ENCODE assay signal across 18 cellular contexts in the genomic region with DNA sequence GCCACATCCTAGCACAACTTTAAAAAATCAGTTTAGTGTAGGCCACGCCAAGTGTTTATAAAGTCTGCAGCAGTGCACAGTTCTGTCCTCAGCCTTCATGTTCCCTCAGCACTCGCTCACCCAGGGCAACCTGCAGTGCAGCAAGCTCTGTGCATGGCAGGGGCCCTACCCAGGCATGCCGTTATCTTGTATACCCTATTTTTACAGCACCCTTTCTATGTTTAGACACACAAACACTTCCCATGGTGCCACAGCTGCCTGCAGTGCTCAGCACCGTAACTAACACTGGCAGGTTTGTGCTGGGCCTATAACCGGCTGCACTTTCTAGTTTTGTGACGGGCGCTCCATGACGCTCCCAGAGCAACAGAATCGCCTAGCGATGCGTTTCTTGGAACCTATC.
"Had no signal": no experiment of that assay in that cellular context is flagged by ENCODE, and none has a peak within 500 bp of the region (broad histone marks: within the 10 kb centered on the region; RNA-seq: fewer than 3 reads in every experiment).

No MANE protein-coding gene starts in this region.

- H3K27ac Mint-ChIP-seq: activated B cell treated with CpG ODN at 0.5 μM for 24 hours; activated CD4-positive, alpha-beta memory T cell treated with anti-CD3 and anti-CD28 coated beads, Interleukin-2, amount 10 ng/mL, durations not matched to agents 7 days and 5 days; activated naive CD4-positive, alpha-beta T cell treated with anti-CD3 and anti-CD28 coated beads for 36 hours; activated T-helper 17 cell treated with anti-CD3 and anti-CD28 coated beads, Interleukin-2, amount 50 U/mL, for 72 hours; stimulated activated naive B cell treated with anti-CD40 and anti-IgM and Interleukin-4, amounts not matched to agents 10 μg/mL and 1 μg/mL and 100 μg/mL, for 72 hours; T-cell had no signal

- H3K27me3 Mint-ChIP-seq: activated B cell treated with CpG ODN at 0.5 μM for 24 hours; activated T-helper 17 cell treated with anti-CD3 and anti-CD28 coated beads, Interleukin-2, amount 50 U/mL, for 72 hours; stimulated activated naive B cell treated with anti-CD40 and anti-IgM and Interleukin-4, amounts not matched to agents 10 μg/mL and 1 μg/mL and 100 μg/mL, for 72 hours had no signal

- H3K36me3 ChIP-seq: thoracic aorta had no signal

- H3K4me1 Mint-ChIP-seq: activated T-helper 17 cell treated with anti-CD3 and anti-CD28 coated beads, Interleukin-2, amount 50 U/mL, for 72 hours had no signal

- DNase-seq: activated B cell treated with CpG ODN at 0.5 μM for 24 hours; activated CD4-positive, alpha-beta memory T cell treated with anti-CD3 and anti-CD28 coated beads, Interleukin-2, amount 10 ng/mL, durations not matched to agents 7 days and 5 days; activated CD4-positive, alpha-beta T cell treated with anti-CD3 and anti-CD28 coated beads for 4 hours; activated naive CD4-positive, alpha-beta T cell treated with anti-CD3 and anti-CD28 coated beads for 36 hours; activated T-cell treated with anti-CD3 and anti-CD28 coated beads, Interleukin-2, amount 50 U/mL, for 1 hour; anterior cingulate cortex; cerebellar nuclear complex; effector memory CD4-positive, alpha-beta T cell; lower lobe of right lung; psoas muscle; sigmoid colon; stimulated activated naive B cell treated with anti-CD40 and anti-IgM and Interleukin-4, amounts not matched to agents 10 μg/mL and 1 μg/mL and 100 μg/mL, for 72 hours; T-cell; upper lobe of left lung had no signal

- H3K9me3 ChIP-seq: esophagus muscularis mucosa, lower lobe of right lung, psoas muscle, sigmoid colon, thoracic aorta, upper lobe of left lung had no signal

- H3K36me3 Mint-ChIP-seq: stimulated activated naive B cell treated with anti-CD40 and anti-IgM and Interleukin-4, amounts not matched to agents 10 μg/mL and 1 μg/mL and 100 μg/mL, for 72 hours; T-cell had no signal

- H3K27ac ChIP-seq: hepatocyte, lower lobe of right lung, psoas muscle, sigmoid colon, thoracic aorta had no signal

- H3K9me3 Mint-ChIP-seq: activated B cell treated with CpG ODN at 0.5 μM for 24 hours; activated CD4-positive, alpha-beta memory T cell treated with anti-CD3 and anti-CD28 coated beads, Interleukin-2, amount 10 ng/mL, durations not matched to agents 7 days and 5 days; activated naive CD4-positive, alpha-beta T cell treated with anti-CD3 and anti-CD28 coated beads for 36 hours; activated T-helper 17 cell treated with anti-CD3 and anti-CD28 coated beads, Interleukin-2, amount 50 U/mL, for 72 hours; stimulated activated naive B cell treated with anti-CD40 and anti-IgM and Interleukin-4, amounts not matched to agents 10 μg/mL and 1 μg/mL and 100 μg/mL, for 72 hours; T-cell had no signal

- H3K4me3 Mint-ChIP-seq: activated B cell treated with CpG ODN at 0.5 μM for 24 hours; activated CD4-positive, alpha-beta memory T cell treated with anti-CD3 and anti-CD28 coated beads, Interleukin-2, amount 10 ng/mL, durations not matched to agents 7 days and 5 days; activated naive CD4-positive, alpha-beta T cell treated with anti-CD3 and anti-CD28 coated beads for 36 hours; activated T-helper 17 cell treated with anti-CD3 and anti-CD28 coated beads, Interleukin-2, amount 50 U/mL, for 72 hours; stimulated activated naive B cell treated with anti-CD40 and anti-IgM and Interleukin-4, amounts not matched to agents 10 μg/mL and 1 μg/mL and 100 μg/mL, for 72 hours; T-cell had no signal

- H3K4me3 ChIP-seq: esophagus muscularis mucosa, hepatocyte, lower lobe of right lung, psoas muscle, sigmoid colon, thoracic aorta, upper lobe of left lung had no signal

- ATAC-seq: activated T-helper 17 cell treated with anti-CD3 and anti-CD28 coated beads, Interleukin-2, amount 50 U/mL, for 72 hours; lower lobe of right lung; psoas muscle; stimulated activated naive B cell treated with anti-CD40 and anti-IgM and Interleukin-4, amounts not matched to agents 10 μg/mL and 1 μg/mL and 100 μg/mL, for 72 hours; T-cell had no signal

- H3K27me3 ChIP-seq: esophagus muscularis mucosa, hepatocyte, upper lobe of left lung had no signal

- H3K4me1 ChIP-seq: lower lobe of right lung, psoas muscle, sigmoid colon had no signal
